14 cellular contexts compared by ENCODE assay signal in the genomic region with DNA sequence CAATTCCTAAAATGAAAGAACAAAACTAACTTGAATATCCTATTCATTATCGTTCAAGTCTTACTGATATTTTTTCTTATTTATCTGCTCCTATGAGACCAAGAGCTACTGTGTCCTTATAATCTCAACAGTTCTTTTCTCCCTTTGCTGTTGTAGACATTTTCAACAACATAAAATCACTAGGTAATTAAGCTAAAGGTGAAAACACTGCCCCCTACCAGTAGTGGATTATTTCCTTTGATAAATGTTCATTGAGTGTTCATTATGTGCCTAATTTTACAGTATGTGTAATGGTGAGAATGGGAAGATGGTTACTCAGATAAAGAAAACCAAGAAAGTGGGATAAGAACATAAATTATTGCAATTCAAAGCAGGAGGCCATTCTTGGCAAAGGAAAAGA. TPM values are rescaled to one million over a fixed set of nuclear protein-coding genes. Genes with fewer than 3 reads are reported as not detected.
DNase-seq lines count a peak whose midpoint lies in the region; ATAC-seq, FAIRE-seq and TF ChIP-seq lines count a peak whose summit lies in the region.
"Had no signal": no experiment of that assay in that cellular context is flagged by ENCODE, and none has a peak within 500 bp of the region (broad histone marks: within the 10 kb centered on the region; RNA-seq: fewer than 3 reads in every experiment).

No MANE protein-coding gene starts in this region.

- H3K4me1 ChIP-seq in GM23248 (ENCODE audit: insufficient read depth): peaks cover 10% of the 10 kb centered on the region
- H3K4me1 ChIP-seq: spleen had no signal

- no peak overlapping the region for H2AFZ ChIP-seq in GM23248

- no peaks in the 10 kb centered on the region for H4K20me1 ChIP-seq in GM23248 (ENCODE audit: insufficient read depth)

- H3K27ac ChIP-seq in 22Rv1 (no peak overlapping the region), GM23248 (no peak overlapping the region)
- H3K27ac ChIP-seq: spleen had no signal

- no peaks in the 10 kb centered on the region for H3K36me3 ChIP-seq in GM23248 (ENCODE audit: low read depth)
- H3K36me3 ChIP-seq: spleen had no signal

- peak; percentile 21 for FAIRE-seq in RCC 7860 (lab: Jason Lieb, UNC)
- FAIRE-seq: colon had no signal

- TF ChIP-seq CTCF in 22Rv1 (IDR thresholded peaks at IDR 0.05) (peak; percentile 42), glutamatergic neuron (IDR thresholded peaks at IDR 0.05; ENCODE audit: partially characterized antibody, unreplicated experiment) (peak; percentile 17)

- ATAC-seq in GM21786 (IDR thresholded peaks at IDR 0.05; ENCODE audit: unreplicated experiment): no peak
- ATAC-seq in GM21515 (IDR thresholded peaks at IDR 0.05; ENCODE audit: unreplicated experiment): no peak
- no peak for ATAC-seq in activated CD8-positive, alpha-beta T cell treated with anti-CD3 and anti-CD28 coated beads, Interleukin-2, amount 10 ng/mL, durations not matched to agents 7 days and 5 days

- H3K9me3 Mint-ChIP-seq in glutamatergic neuron (ENCODE audit: unreplicated experiment): no peaks in the 10 kb centered on the region
- no peaks in the 10 kb centered on the region for H3K9me3 Mint-ChIP-seq in activated CD8-positive, alpha-beta T cell treated with anti-CD3 and anti-CD28 coated beads, Interleukin-2, amount 10 ng/mL, durations not matched to agents 7 days and 5 days (ENCODE audit: insufficient read depth)
- H3K9me3 Mint-ChIP-seq: activated T-helper 1 cell treated with anti-CD3 and anti-CD28 coated beads, Interleukin-12 subunit alpha, Interleukin-12 subunit beta, Interleukin-2, Interleukin-4 antibody, amounts not matched to agents 30 ng/mL and 10 ng/mL and 1 ng/mL, durations not matched to agents 14 hours and 24 hours and 36 hours had no signal

- no peak overlapping the region for H3K4me2 ChIP-seq in GM23248 (ENCODE audit: unreplicated experiment)

- no peak overlapping the region for H3K27ac Mint-ChIP-seq in glutamatergic neuron (ENCODE audit: unreplicated experiment)
- no peak overlapping the region for H3K27ac Mint-ChIP-seq in activated CD8-positive, alpha-beta T cell treated with anti-CD3 and anti-CD28 coated beads, Interleukin-2, amount 10 ng/mL, durations not matched to agents 7 days and 5 days
- H3K27ac Mint-ChIP-seq: activated T-helper 1 cell treated with anti-CD3 and anti-CD28 coated beads, Interleukin-12 subunit alpha, Interleukin-12 subunit beta, Interleukin-2, Interleukin-4 antibody, amounts not matched to agents 30 ng/mL and 10 ng/mL and 1 ng/mL, durations not matched to agents 14 hours and 24 hours and 36 hours; CD4-positive, CD25-positive, alpha-beta regulatory T cell had no signal

- H3K9ac ChIP-seq in GM23248: no peak overlapping the region

- H3K4me3 ChIP-seq in GM23248: no peak overlapping the region
- H3K4me3 ChIP-seq: spleen had no signal

- 0 out of 2 replicates have a peak, but pooled peaks cover 3% of the 10 kb centered on the region for H3F3A ChIP-seq in GM23248 (ENCODE audit: insufficient read depth)

- DNase-seq in GM23248 (peak; percentile 31), RCC 7860 (ENCODE audit: low spot score) (no peak), glutamatergic neuron (no peak), NCI-H446 (lab: John Stamatoyannopoulos, UW) (no peak)
- no peak for DNase-seq in activated CD8-positive, alpha-beta T cell treated with anti-CD3 and anti-CD28 coated beads, Interleukin-2, amount 10 ng/mL, durations not matched to agents 7 days and 5 days
- DNase-seq: CD4-positive, CD25-positive, alpha-beta regulatory T cell; SHP77; spleen; stimulated activated CD8-positive, alpha-beta memory T cell treated with anti-CD3 and anti-CD28 coated beads, Interleukin-4, amount 100 ng/mL, for 48 hours had no signal

- POLR2A ChIA-PET in activated CD8-positive, alpha-beta T cell treated with anti-CD3 and anti-CD28 coated beads, Interleukin-2, amount 10 ng/mL, durations not matched to agents 7 days and 5 days (lab: Charles Lee): no interaction called here

- no peaks in the 10 kb centered on the region for H3K79me2 ChIP-seq in GM23248 (ENCODE audit: insufficient read depth)

- no peaks in the 10 kb centered on the region for H3K27me3 Mint-ChIP-seq in glutamatergic neuron (ENCODE audit: unreplicated experiment)
- H3K27me3 Mint-ChIP-seq in activated CD8-positive, alpha-beta T cell treated with anti-CD3 and anti-CD28 coated beads, Interleukin-2, amount 10 ng/mL, durations not matched to agents 7 days and 5 days (ENCODE audit: low read depth): no peaks in the 10 kb centered on the region
- H3K27me3 Mint-ChIP-seq: CD4-positive, CD25-positive, alpha-beta regulatory T cell had no signal

- H3K9me3 ChIP-seq in GM23248 (ENCODE audit: low read depth): no peaks in the 10 kb centered on the region

- H3K36me3 Mint-ChIP-seq in glutamatergic neuron (ENCODE audit: unreplicated experiment): no peaks in the 10 kb centered on the region
- no peaks in the 10 kb centered on the region for H3K36me3 Mint-ChIP-seq in activated CD8-positive, alpha-beta T cell treated with anti-CD3 and anti-CD28 coated beads, Interleukin-2, amount 10 ng/mL, durations not matched to agents 7 days and 5 days (ENCODE audit: low read depth)
- H3K36me3 Mint-ChIP-seq: CD4-positive, CD25-positive, alpha-beta regulatory T cell had no signal

- 89 to 97% methylated on average over 1 of the region's 1 CpG for WGBS in GM23248 (ENCODE audit: low coverage in 1 of 2, low lambda C conversion rate in 2 of 2, missing lambda C conversion rate in 2 of 2), 2 experiments

- no peaks in the 10 kb centered on the region for H3K9me2 ChIP-seq in GM23248 (ENCODE audit: insufficient read depth)

- CTCF ChIA-PET in activated CD8-positive, alpha-beta T cell treated with anti-CD3 and anti-CD28 coated beads, Interleukin-2, amount 10 ng/mL, durations not matched to agents 7 days and 5 days (lab: Charles Lee): no interaction called here

- no peak overlapping the region for H3K4me3 Mint-ChIP-seq in glutamatergic neuron (ENCODE audit: unreplicated experiment)
- no peak overlapping the region for H3K4me3 Mint-ChIP-seq in activated CD8-positive, alpha-beta T cell treated with anti-CD3 and anti-CD28 coated beads, Interleukin-2, amount 10 ng/mL, durations not matched to agents 7 days and 5 days
- H3K4me3 Mint-ChIP-seq: activated T-helper 1 cell treated with anti-CD3 and anti-CD28 coated beads, Interleukin-12 subunit alpha, Interleukin-12 subunit beta, Interleukin-2, Interleukin-4 antibody, amounts not matched to agents 30 ng/mL and 10 ng/mL and 1 ng/mL, durations not matched to agents 14 hours and 24 hours and 36 hours; CD4-positive, CD25-positive, alpha-beta regulatory T cell had no signal

- H3K4me1 Mint-ChIP-seq in glutamatergic neuron (ENCODE audit: low read depth, unreplicated experiment): no peaks in the 10 kb centered on the region
- no peaks in the 10 kb centered on the region for H3K4me1 Mint-ChIP-seq in activated CD8-positive, alpha-beta T cell treated with anti-CD3 and anti-CD28 coated beads, Interleukin-2, amount 10 ng/mL, durations not matched to agents 7 days and 5 days (ENCODE audit: low read depth)
- H3K4me1 Mint-ChIP-seq: CD4-positive, CD25-positive, alpha-beta regulatory T cell had no signal

- H3K27me3 ChIP-seq in GM23248 (replicated peaks; ENCODE audit: insufficient read depth): no peaks in the 10 kb centered on the region
- H3K27me3 ChIP-seq: spleen had no signal

- in situ Hi-C loops in GM23248 (cut with MboI): no loop called here

RNA-seq across cellular contexts. Expression of a gene that starts 41.4 kb away (rescaled TPM):
- 30.3 and 31.5 TPM in 2 replicates for total RNA-seq in GM23248 (2014; rRNA removed; shearing (Covaris generic))
- polyA plus RNA-seq in GM23248 (2016; fragmentation: Nextera tagmentation; extraction: Ambion mirVana): 8.2 and 8.7 TPM in 2 replicates
- 10.5 TPM for total RNA-seq in glutamatergic neuron (ENCODE audit: unreplicated experiment)
- not detected for total RNA-seq in activated CD8-positive, alpha-beta T cell treated with anti-CD3 and anti-CD28 coated beads, Interleukin-2, amount 10 ng/mL, durations not matched to agents 7 days and 5 days
- total RNA-seq: activated T-helper 1 cell treated with anti-CD3 and anti-CD28 coated beads, Interleukin-12 subunit alpha, Interleukin-12 subunit beta, Interleukin-2, Interleukin-4 antibody, amounts not matched to agents 30 ng/mL and 10 ng/mL and 1 ng/mL, durations not matched to agents 14 hours and 24 hours and 36 hours had no signal

Comparison
In these comparisons a context has a peak if more than half of its experiments do, and no peak if none do; other contexts are left out.
1. RNA of a gene that starts 41.4 kb away (total RNA-seq): 30.3 to 31.5 TPM in GM23248 and 10.5 TPM in glutamatergic neuron (single experiment); not detected in activated CD8-positive, alpha-beta T cell treated with anti-CD3 and anti-CD28 coated beads, Interleukin-2, amount 10 ng/mL, durations not matched to agents 7 days and 5 days; every median in the first group is over 10 times any median in the second.